In genomic region chr17:75845058-75845711, GRCh38 we compare ENCODE assay signal across 8 cellular contexts. TPM values are rescaled to one million over a fixed set of nuclear protein-coding genes. Genes with fewer than 3 reads are reported as not detected.
DNase-seq lines count a peak whose midpoint lies in the region; ATAC-seq and TF ChIP-seq lines count a peak whose summit lies in the region.

No MANE protein-coding gene starts in this region.

- H3K4me1 ChIP-seq in mucosa of stomach (ENCODE audit: control insufficient read depth, insufficient read depth, low read length) = peaks cover 58% of the 10 kb centered on the region

- no peaks in the 10 kb centered on the region for H3K9me3 Mint-ChIP-seq in activated CD4-positive, alpha-beta memory T cell treated with anti-CD3 and anti-CD28 coated beads for 36 hours

- ATAC-seq in GM18517 (IDR thresholded peaks at IDR 0.05; ENCODE audit: unreplicated experiment) (peak; percentile 71), HG02970 (IDR thresholded peaks at IDR 0.05; ENCODE audit: low FRiP score, unreplicated experiment) (peak; percentile 50)

- DNase-seq in AG09319 (ENCODE audit: extremely low read depth, low read depth) (no peak), NCI-H510A (lab: John Stamatoyannopoulos, UW) (peak; percentile 83), epithelial cell of esophagus (ENCODE audit: low read depth) (peak; percentile 85)
- peak; percentile 83 for DNase-seq in activated CD4-positive, alpha-beta memory T cell treated with anti-CD3 and anti-CD28 coated beads for 36 hours

- H3K9ac ChIP-seq in mucosa of stomach (ENCODE audit: low read length) = peak overlapping the region; percentile 83

- POLR2A ChIA-PET in activated CD4-positive, alpha-beta memory T cell treated with anti-CD3 and anti-CD28 coated beads for 36 hours (lab: Charles Lee) = interaction anchor here (0.5 to 3.1 kb wide), 6 partner anchors 10 to 440 kb away, joined by 3 to 26 read pairs (median 4); partner anchors contain the start of genes GRB2 and WBP2

- peak overlapping the region; percentile 3 for H3K27ac ChIP-seq in temporal lobe (ENCODE audit: low read depth, low read length)

- no peaks in the 10 kb centered on the region for H3K9me3 ChIP-seq in mucosa of stomach (ENCODE audit: control insufficient read depth, low read length)

- H3K36me3 Mint-ChIP-seq in activated CD4-positive, alpha-beta memory T cell treated with anti-CD3 and anti-CD28 coated beads for 36 hours = peaks cover 26% of the 10 kb centered on the region

- H3K4me3 ChIP-seq in epithelial cell of esophagus (ENCODE audit: low read length) (no peak overlapping the region), mucosa of stomach (ENCODE audit: low read length) (no peak overlapping the region)

- H3K27me3 ChIP-seq in mucosa of stomach (ENCODE audit: control insufficient read depth, insufficient read depth, low read length) = no peaks in the 10 kb centered on the region

- H3K4me1 Mint-ChIP-seq in activated CD4-positive, alpha-beta memory T cell treated with anti-CD3 and anti-CD28 coated beads for 36 hours (ENCODE audit: low read depth) = peaks cover 21% of the 10 kb centered on the region

- H3K36me3 ChIP-seq in mucosa of stomach (ENCODE audit: control insufficient read depth, insufficient read depth, low read length) = peaks cover 31% of the 10 kb centered on the region

- intact Hi-C loops in activated CD4-positive, alpha-beta memory T cell treated with anti-CD3 and anti-CD28 coated beads for 36 hours (cut with micrococcal nuclease) = loop anchor here (1.0 kb wide), 1 partner anchor 13 kb away; no protein-coding TSS in a partner anchor

- H3K27me3 Mint-ChIP-seq in activated CD4-positive, alpha-beta memory T cell treated with anti-CD3 and anti-CD28 coated beads for 36 hours = no peaks in the 10 kb centered on the region

- H3K27ac Mint-ChIP-seq in activated CD4-positive, alpha-beta memory T cell treated with anti-CD3 and anti-CD28 coated beads for 36 hours = peak overlapping the region; percentile 95

- H3K4me3 Mint-ChIP-seq in activated CD4-positive, alpha-beta memory T cell treated with anti-CD3 and anti-CD28 coated beads for 36 hours = peak overlapping the region; percentile 57

- CTCF ChIA-PET in activated CD4-positive, alpha-beta memory T cell treated with anti-CD3 and anti-CD28 coated beads for 36 hours (lab: Charles Lee) = interaction anchor here (0.6 to 5.1 kb wide), 11 partner anchors 10 to 246 kb away, joined by 3 to 45 read pairs (median 5); partner anchors contain the start of gene WBP2

- TF ChIP-seq CTCF in AG09319 (IDR thresholded peaks at IDR 0.05; ENCODE audit: low read depth, low read length) = peak; percentile 60
- TF ChIP-seq CTCF in epithelial cell of esophagus (IDR thresholded peaks at IDR 0.05; ENCODE audit: insufficient read depth, low read depth, low read length, missing control alignments) = peak; percentile 81

RNA-seq across cellular contexts. Expression of gene UNC13D, which starts 1.0 kb away (rescaled TPM):
- 100 to 1,000 TPM; 135 to 139 TPM for total RNA-seq in activated CD4-positive, alpha-beta memory T cell treated with anti-CD3 and anti-CD28 coated beads for 36 hours
- total RNA-seq in temporal lobe = 1.2 TPM

RNA-seq across cellular contexts. Expression of gene WBP2, which starts 9.9 kb away (rescaled TPM):
- 10 to 100 TPM; 79.1 to 80.6 TPM for total RNA-seq in activated CD4-positive, alpha-beta memory T cell treated with anti-CD3 and anti-CD28 coated beads for 36 hours
- total RNA-seq in temporal lobe = 38.1 TPM

RNA-seq across cellular contexts. Expression of gene TRIM47, which starts 33.2 kb away (rescaled TPM):
- 10 to 100 TPM; 18.5 to 19.5 TPM for total RNA-seq in activated CD4-positive, alpha-beta memory T cell treated with anti-CD3 and anti-CD28 coated beads for 36 hours
- total RNA-seq in temporal lobe = 11.1 TPM

RNA-seq across cellular contexts. Expression of gene TRIM65, which starts 51.6 kb away (rescaled TPM):
- total RNA-seq in activated CD4-positive, alpha-beta memory T cell treated with anti-CD3 and anti-CD28 coated beads for 36 hours = 10 to 100 TPM; 27.5 to 28.2 TPM
- 6.1 TPM for total RNA-seq in temporal lobe

RNA-seq across cellular contexts. Expression of gene MRPL38, which starts 59.5 kb away (rescaled TPM):
- 100 to 1,000 TPM; 108 TPM for total RNA-seq in activated CD4-positive, alpha-beta memory T cell treated with anti-CD3 and anti-CD28 coated beads for 36 hours
- 23.1 TPM for total RNA-seq in temporal lobe

Comparison
In these comparisons a context has a peak if more than half of its experiments do, and no peak if none do; other contexts are left out.
1. RNA of gene UNC13D, which starts 1.0 kb away (total RNA-seq): 135 to 139 TPM in activated CD4-positive, alpha-beta memory T cell treated with anti-CD3 and anti-CD28 coated beads for 36 hours; 1.2 TPM in temporal lobe (single experiment); every median in the first group is over 10 times any median in the second.